In genomic region chr1:48017716-48018115, GRCh38 we compare ENCODE assay signal across 2 cellular contexts.
TF ChIP-seq lines count a peak whose summit lies in the region.

No MANE protein-coding gene starts in this region.

TF ChIP-seq in A549, 52 proteins besides CTCF, POLR2A, EP300 and RAD21 (continued from another document):
- TF ChIP-seq, protein P1, sequence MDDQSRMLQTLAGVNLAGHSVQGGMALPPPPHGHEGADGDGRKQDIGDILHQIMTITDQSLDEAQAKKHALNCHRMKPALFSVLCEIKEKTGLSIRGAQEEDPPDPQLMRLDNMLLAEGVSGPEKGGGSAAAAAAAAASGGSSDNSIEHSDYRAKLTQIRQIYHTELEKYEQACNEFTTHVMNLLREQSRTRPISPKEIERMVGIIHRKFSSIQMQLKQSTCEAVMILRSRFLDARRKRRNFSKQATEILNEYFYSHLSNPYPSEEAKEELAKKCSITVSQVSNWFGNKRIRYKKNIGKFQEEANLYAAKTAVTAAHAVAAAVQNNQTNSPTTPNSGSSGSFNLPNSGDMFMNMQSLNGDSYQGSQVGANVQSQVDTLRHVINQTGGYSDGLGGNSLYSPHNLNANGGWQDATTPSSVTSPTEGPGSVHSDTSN (IDR thresholded peaks at IDR 0.05) = no peak
- TF ChIP-seq JUN (IDR thresholded peaks at IDR 0.05) (no peak), ELK1 (IDR thresholded peaks at IDR 0.05; ENCODE audit: low read depth, low read length) (no peak)
- TF ChIP-seq, protein P2, sequence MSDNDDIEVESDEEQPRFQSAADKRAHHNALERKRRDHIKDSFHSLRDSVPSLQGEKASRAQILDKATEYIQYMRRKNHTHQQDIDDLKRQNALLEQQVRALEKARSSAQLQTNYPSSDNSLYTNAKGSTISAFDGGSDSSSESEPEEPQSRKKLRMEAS (IDR thresholded peaks at IDR 0.05) = no peak

TF ChIP-seq in GM23338, 12 proteins besides CTCF, POLR2A, EP300 and RAD21 (continued from another document):
- TF ChIP-seq, protein P3, sequence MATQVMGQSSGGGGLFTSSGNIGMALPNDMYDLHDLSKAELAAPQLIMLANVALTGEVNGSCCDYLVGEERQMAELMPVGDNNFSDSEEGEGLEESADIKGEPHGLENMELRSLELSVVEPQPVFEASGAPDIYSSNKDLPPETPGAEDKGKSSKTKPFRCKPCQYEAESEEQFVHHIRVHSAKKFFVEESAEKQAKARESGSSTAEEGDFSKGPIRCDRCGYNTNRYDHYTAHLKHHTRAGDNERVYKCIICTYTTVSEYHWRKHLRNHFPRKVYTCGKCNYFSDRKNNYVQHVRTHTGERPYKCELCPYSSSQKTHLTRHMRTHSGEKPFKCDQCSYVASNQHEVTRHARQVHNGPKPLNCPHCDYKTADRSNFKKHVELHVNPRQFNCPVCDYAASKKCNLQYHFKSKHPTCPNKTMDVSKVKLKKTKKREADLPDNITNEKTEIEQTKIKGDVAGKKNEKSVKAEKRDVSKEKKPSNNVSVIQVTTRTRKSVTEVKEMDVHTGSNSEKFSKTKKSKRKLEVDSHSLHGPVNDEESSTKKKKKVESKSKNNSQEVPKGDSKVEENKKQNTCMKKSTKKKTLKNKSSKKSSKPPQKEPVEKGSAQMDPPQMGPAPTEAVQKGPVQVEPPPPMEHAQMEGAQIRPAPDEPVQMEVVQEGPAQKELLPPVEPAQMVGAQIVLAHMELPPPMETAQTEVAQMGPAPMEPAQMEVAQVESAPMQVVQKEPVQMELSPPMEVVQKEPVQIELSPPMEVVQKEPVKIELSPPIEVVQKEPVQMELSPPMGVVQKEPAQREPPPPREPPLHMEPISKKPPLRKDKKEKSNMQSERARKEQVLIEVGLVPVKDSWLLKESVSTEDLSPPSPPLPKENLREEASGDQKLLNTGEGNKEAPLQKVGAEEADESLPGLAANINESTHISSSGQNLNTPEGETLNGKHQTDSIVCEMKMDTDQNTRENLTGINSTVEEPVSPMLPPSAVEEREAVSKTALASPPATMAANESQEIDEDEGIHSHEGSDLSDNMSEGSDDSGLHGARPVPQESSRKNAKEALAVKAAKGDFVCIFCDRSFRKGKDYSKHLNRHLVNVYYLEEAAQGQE (IDR thresholded peaks at IDR 0.05; ENCODE audit: unreplicated experiment) = no peak
- no peak for TF ChIP-seq EZH2 (IDR thresholded peaks at IDR 0.05; ENCODE audit: low read depth, unreplicated experiment)
- TF ChIP-seq ZNF462 (CRISPR knock-in tag; IDR thresholded peaks at IDR 0.05) = no peak
- TF ChIP-seq POLR2AphosphoS5 (IDR thresholded peaks at IDR 0.05; ENCODE audit: low read depth) = no peak
- no peak for TF ChIP-seq CREB1 (CRISPR knock-in tag; IDR thresholded peaks at IDR 0.05; ENCODE audit: low read depth)
- no peak for TF ChIP-seq ZNF331 (CRISPR knock-in tag; IDR thresholded peaks at IDR 0.05; ENCODE audit: low read depth)
